In the genomic region with DNA sequence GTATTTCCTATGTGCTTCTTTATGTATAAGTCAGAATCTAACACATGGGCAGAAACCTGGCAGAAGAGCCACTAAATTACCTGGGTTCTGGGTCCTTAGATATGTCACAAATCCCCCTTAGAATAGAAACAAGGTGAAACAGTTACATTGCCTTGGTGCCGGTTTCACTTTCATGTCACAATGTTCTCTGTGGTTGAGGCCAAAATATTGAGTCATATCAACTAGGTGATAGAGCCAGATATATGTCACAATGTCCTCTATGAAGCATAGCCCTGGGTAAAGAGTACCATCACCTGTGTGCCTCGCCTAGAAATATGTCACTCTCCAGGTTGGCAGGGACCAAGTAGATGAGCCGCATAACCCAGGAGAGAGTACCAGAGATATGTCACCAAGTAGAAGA, we compare ENCODE assay signal across 17 cellular contexts.
"Had no signal": no experiment of that assay in that cellular context is flagged by ENCODE, and none has a peak within 500 bp of the region (broad histone marks: within the 10 kb centered on the region; RNA-seq: fewer than 3 reads in every experiment).

No MANE protein-coding gene starts in this region.

- ATAC-seq: effector memory CD8-positive, alpha-beta T cell; left ventricle myocardium superior; WTC11 had no signal

- H3K36me3 Mint-ChIP-seq: brain, immature natural killer cell, WTC11 had no signal

- H3K27ac Mint-ChIP-seq: activated T-helper 1 cell treated with anti-CD3 and anti-CD28 coated beads, Interleukin-12 subunit alpha, Interleukin-12 subunit beta, Interleukin-2, Interleukin-4 antibody, amounts not matched to agents 30 ng/mL and 10 ng/mL and 1 ng/mL, durations not matched to agents 14 hours and 24 hours and 36 hours; brain; effector memory CD8-positive, alpha-beta T cell; immature natural killer cell; progenitor cell of endocrine pancreas; stimulated activated naive CD8-positive, alpha-beta T cell treated with anti-CD3 and anti-CD28 coated beads, Interleukin-15, Interleukin-2, amounts not matched to agents 100 ng/mL and 50 ng/mL, for 24 hours; WTC11 had no signal

- DNase-seq: activated CD4-positive, alpha-beta T cell treated with anti-CD3 and anti-CD28 coated beads, Interleukin-2, amount 50 U/mL, for 1 hour; activated T-cell treated with anti-CD3 and anti-CD28 coated beads for 4 hours; anterior cingulate cortex; caudate nucleus; effector memory CD8-positive, alpha-beta T cell; esophagus squamous epithelium; immature natural killer cell; kidney glomerular epithelial cell; left ventricle myocardium superior; stimulated activated CD4-positive, alpha-beta T cell treated with anti-CD3 and anti-CD28 coated beads, Interleukin-1b, Interleukin-23, amount 100 ng/mL, for 48 hours; transverse colon; uterus had no signal

- H3K27me3 Mint-ChIP-seq: brain; effector memory CD8-positive, alpha-beta T cell; progenitor cell of endocrine pancreas; stimulated activated naive CD8-positive, alpha-beta T cell treated with anti-CD3 and anti-CD28 coated beads, Interleukin-15, Interleukin-2, amounts not matched to agents 100 ng/mL and 50 ng/mL, for 24 hours had no signal

- H3K4me3 Mint-ChIP-seq: activated T-helper 1 cell treated with anti-CD3 and anti-CD28 coated beads, Interleukin-12 subunit alpha, Interleukin-12 subunit beta, Interleukin-2, Interleukin-4 antibody, amounts not matched to agents 30 ng/mL and 10 ng/mL and 1 ng/mL, durations not matched to agents 14 hours and 24 hours and 36 hours; brain; effector memory CD8-positive, alpha-beta T cell; immature natural killer cell; stimulated activated naive CD8-positive, alpha-beta T cell treated with anti-CD3 and anti-CD28 coated beads, Interleukin-15, Interleukin-2, amounts not matched to agents 100 ng/mL and 50 ng/mL, for 24 hours; WTC11 had no signal

- H3K4me1 Mint-ChIP-seq: brain, immature natural killer cell, WTC11 had no signal

- H3K9me3 Mint-ChIP-seq: activated T-helper 1 cell treated with anti-CD3 and anti-CD28 coated beads, Interleukin-12 subunit alpha, Interleukin-12 subunit beta, Interleukin-2, Interleukin-4 antibody, amounts not matched to agents 30 ng/mL and 10 ng/mL and 1 ng/mL, durations not matched to agents 14 hours and 24 hours and 36 hours; brain; effector memory CD8-positive, alpha-beta T cell; immature natural killer cell; stimulated activated naive CD8-positive, alpha-beta T cell treated with anti-CD3 and anti-CD28 coated beads, Interleukin-15, Interleukin-2, amounts not matched to agents 100 ng/mL and 50 ng/mL, for 24 hours; WTC11 had no signal
